Comparison of ENCODE assay signal across 32 cellular contexts in genomic region chr13:74273591-74273990, GRCh38.
"Had no signal": no experiment of that assay in that cellular context is flagged by ENCODE, and none has a peak within 500 bp of the region (broad histone marks: within the 10 kb centered on the region; RNA-seq: fewer than 3 reads in every experiment).

No MANE protein-coding gene starts in this region.

- H3K4me3 ChIP-seq: ascending aorta, cardiac muscle cell, Peyer's patch had no signal

- DNase-seq: activated CD4-positive, alpha-beta memory T cell treated with anti-CD3 and anti-CD28 coated beads, Interleukin-2, amount 10 ng/mL, durations not matched to agents 7 days and 5 days; activated CD4-positive, alpha-beta T cell treated with anti-CD3 and anti-CD28 coated beads for 1 hour; activated CD4-positive, alpha-beta T cell treated with anti-CD3 and anti-CD28 coated beads for 48 hours; activated CD4-positive, CD25-positive, alpha-beta regulatory T cell; activated CD8-positive, alpha-beta memory T cell treated with anti-CD3 and anti-CD28 coated beads for 24 hours; activated CD8-positive, alpha-beta memory T cell treated with anti-CD3 and anti-CD28 coated beads, Interleukin-2, amount 10 ng/mL, durations not matched to agents 7 days and 5 days; activated effector memory CD4-positive, alpha-beta T cell treated with anti-CD3 and anti-CD28 coated beads, Interleukin-2, amount 50 U/mL, for 16 hours; activated naive CD4-positive, alpha-beta T cell; activated naive CD4-positive, alpha-beta T cell treated with anti-CD3 and anti-CD28 coated beads, Interleukin-2, amount 50 U/mL, for 16 hours; activated naive CD8-positive, alpha-beta T cell treated with anti-CD3 and anti-CD28 coated beads for 36 hours; activated T-cell treated with anti-CD3 and anti-CD28 coated beads, Interleukin-2, amount 50 U/mL, for 1 hour; activated T-cell treated with anti-CD3 and anti-CD28 coated beads, Interleukin-2, amount 50 U/mL, for 72 hours; amygdala; KBM-7; MM.1S; NCI-H1092 treated with DMSO at 0.1 percent for 48 hours; NCI-H1417 treated with DMSO at 0.1 percent for 48 hours; NCI-H1694; NCI-H1930; NCI-H2081 treated with DMSO at 0.1 percent for 48 hours; NCI-H226; NCI-H446 treated with DMSO at 0.1 percent for 48 hours; NCI-H748 treated with DMSO at 0.1 percent for 48 hours; NK-92 treated with Interleukin-12 subunit alpha and Interleukin-12 subunit beta, amount 100 ng/mL, for 24 hours; PC-3; Peyer's patch; RPMI8226; T1000; WERI-Rb-1 had no signal

- H3K27ac ChIP-seq: ascending aorta, cardiac muscle cell, Peyer's patch, WERI-Rb-1 had no signal

- H3K36me3 ChIP-seq: ascending aorta, cardiac muscle cell, Peyer's patch, WERI-Rb-1 had no signal

- ATAC-seq: activated CD8-positive, alpha-beta memory T cell treated with anti-CD3 and anti-CD28 coated beads, Interleukin-2, amount 10 ng/mL, durations not matched to agents 7 days and 5 days; activated T-cell treated with anti-CD3 and anti-CD28 coated beads, Interleukin-2, amount 50 U/mL, for 72 hours; activated T-helper 17 cell treated with anti-CD3 and anti-CD28 coated beads, Interleukin-2, amount 50 U/mL, for 72 hours; PC-3 had no signal

- H3K9me3 ChIP-seq: Peyer's patch had no signal

- H3K4me1 ChIP-seq: Peyer's patch had no signal

- H3K27me3 ChIP-seq: ascending aorta, cardiac muscle cell, Peyer's patch had no signal
